ENCODE assay signal across 20 cellular contexts in the genomic region with DNA sequence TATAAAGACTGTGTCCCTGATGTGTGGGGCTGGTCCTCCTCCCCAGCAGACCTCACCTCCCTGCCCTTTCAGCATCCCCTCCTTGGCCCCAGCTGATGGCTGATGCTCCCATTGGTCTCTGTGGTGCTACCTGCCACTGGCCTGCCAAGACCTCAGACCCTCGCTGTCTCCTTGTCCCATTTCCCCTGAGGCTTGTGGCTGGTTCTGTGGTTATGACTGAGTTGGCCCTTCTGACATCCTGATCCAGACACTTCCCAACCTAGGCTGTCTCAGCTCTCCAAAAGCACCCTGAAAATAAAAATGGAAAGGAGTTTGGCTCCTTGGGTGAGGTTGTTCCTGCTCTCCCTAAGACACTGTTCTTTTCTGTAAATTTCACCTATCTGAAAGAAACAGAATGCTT.
DNase-seq lines count a peak whose midpoint lies in the region; TF ChIP-seq lines count a peak whose summit lies in the region.
"Had no signal": no experiment of that assay in that cellular context is flagged by ENCODE, and none has a peak within 500 bp of the region (broad histone marks: within the 10 kb centered on the region; RNA-seq: fewer than 3 reads in every experiment).

No MANE protein-coding gene starts in this region.

- peaks cover 16 to 27% of the 10 kb centered on the region in 2 donors for H3K27me3 Mint-ChIP-seq in CD8-positive, alpha-beta memory T cell
- H3K27me3 Mint-ChIP-seq in activated T-helper 1 cell treated with anti-CD3 and anti-CD28 coated beads, Interleukin-12 subunit alpha, Interleukin-12 subunit beta, Interleukin-2, Interleukin-4 antibody, amounts not matched to agents 30 ng/mL and 10 ng/mL and 1 ng/mL, durations not matched to agents 14 hours and 24 hours and 36 hours (ENCODE audit: insufficient read depth) = peaks cover 4% of the 10 kb centered on the region

- peaks cover 11 to 21% (median 17%) of the 10 kb centered on the region in 3 donors for H3K4me1 Mint-ChIP-seq in CD8-positive, alpha-beta memory T cell
- H3K4me1 Mint-ChIP-seq in activated T-helper 1 cell treated with anti-CD3 and anti-CD28 coated beads, Interleukin-12 subunit alpha, Interleukin-12 subunit beta, Interleukin-2, Interleukin-4 antibody, amounts not matched to agents 30 ng/mL and 10 ng/mL and 1 ng/mL, durations not matched to agents 14 hours and 24 hours and 36 hours (ENCODE audit: low read depth) = peaks cover 29% of the 10 kb centered on the region
- H3K4me1 Mint-ChIP-seq: activated T-helper 17 cell treated with anti-CD3 and anti-CD28 coated beads, Interleukin-2, amount 50 U/mL, for 72 hours had no signal

- CTCF ChIA-PET in CD8-positive, alpha-beta memory T cell (lab: Charles Lee) = no interaction called here

- no peak for TF ChIP-seq EP300 in transverse colon (IDR thresholded peaks at IDR 0.05; ENCODE audit: low read depth)

- peaks cover 0 to 9% (median 0%) of the 10 kb centered on the region in 3 donors for H3K36me3 Mint-ChIP-seq in CD8-positive, alpha-beta memory T cell
- H3K36me3 Mint-ChIP-seq in activated T-helper 1 cell treated with anti-CD3 and anti-CD28 coated beads, Interleukin-12 subunit alpha, Interleukin-12 subunit beta, Interleukin-2, Interleukin-4 antibody, amounts not matched to agents 30 ng/mL and 10 ng/mL and 1 ng/mL, durations not matched to agents 14 hours and 24 hours and 36 hours (ENCODE audit: low read depth) = no peaks in the 10 kb centered on the region
- H3K36me3 Mint-ChIP-seq: activated naive CD8-positive, alpha-beta T cell had no signal

- H3K9ac ChIP-seq in muscle layer of colon (ENCODE audit: low read length) = no peak overlapping the region

- no peak overlapping the region for H3K4me3 Mint-ChIP-seq in CD8-positive, alpha-beta memory T cell
- no peak overlapping the region for H3K4me3 Mint-ChIP-seq in activated T-helper 1 cell treated with anti-CD3 and anti-CD28 coated beads, Interleukin-12 subunit alpha, Interleukin-12 subunit beta, Interleukin-2, Interleukin-4 antibody, amounts not matched to agents 30 ng/mL and 10 ng/mL and 1 ng/mL, durations not matched to agents 14 hours and 24 hours and 36 hours
- H3K4me3 Mint-ChIP-seq: activated CD4-positive, alpha-beta T cell treated with anti-CD3 and anti-CD28 coated beads, Interleukin-2, amount 10 ng/mL, durations not matched to agents 7 days and 5 days; activated naive CD8-positive, alpha-beta T cell; activated T-helper 17 cell treated with anti-CD3 and anti-CD28 coated beads, Interleukin-2, amount 50 U/mL, for 72 hours had no signal

- no peaks in the 10 kb centered on the region for H3K36me3 ChIP-seq in muscle layer of colon (ENCODE audit: insufficient read depth, low read length)
- H3K36me3 ChIP-seq in transverse colon = no peaks in the 10 kb centered on the region
- H3K36me3 ChIP-seq in CD8-positive, alpha-beta memory T cell (ENCODE audit: insufficient read depth, low read length) = no peaks in the 10 kb centered on the region
- H3K36me3 ChIP-seq: breast epithelium, ovary had no signal

- WGBS in transverse colon (ENCODE audit: low coverage in 1 of 2), 2 donors = 46% methylated on average over 1 of the region's 1 CpG; no CpG with 5 or more reads in 1 of the 2 donors

- DNase-seq in GDM1 (lab: John Stamatoyannopoulos, UW) (peak; percentile 53), RPMI7951 (ENCODE audit: low read depth) (peak; percentile 51), transverse colon (no peak), NCI-H446 treated with DMSO at 0.1 percent for 48 hours (lab: John Stamatoyannopoulos, UW) (no peak)
- no peak for DNase-seq in CD8-positive, alpha-beta memory T cell
- DNase-seq in activated T-helper 1 cell treated with anti-CD3 and anti-CD28 coated beads, Interleukin-12 subunit alpha, Interleukin-12 subunit beta, Interleukin-2, Interleukin-4 antibody, amounts not matched to agents 30 ng/mL and 10 ng/mL and 1 ng/mL, durations not matched to agents 14 hours and 24 hours and 36 hours (ENCODE audit: low spot score) = no peak
- DNase-seq: activated CD4-positive, alpha-beta T cell treated with anti-CD3 and anti-CD28 coated beads, Interleukin-2, amount 10 ng/mL, durations not matched to agents 7 days and 5 days; DMS53; glutamatergic neuron; GOT3; NCI-H1436 treated with DMSO at 0.1 percent for 48 hours; NCI-H524 treated with DMSO at 0.1 percent for 48 hours; RPMI8226 had no signal

- H3K9me3 ChIP-seq in muscle layer of colon (ENCODE audit: low read length) (no peaks in the 10 kb centered on the region), transverse colon (no peaks in the 10 kb centered on the region)
- no peaks in the 10 kb centered on the region for H3K9me3 ChIP-seq in CD8-positive, alpha-beta memory T cell (ENCODE audit: low read length)
- H3K9me3 ChIP-seq: ovary had no signal

- no peak overlapping the region for H3K27ac Mint-ChIP-seq in CD8-positive, alpha-beta memory T cell
- H3K27ac Mint-ChIP-seq in activated T-helper 1 cell treated with anti-CD3 and anti-CD28 coated beads, Interleukin-12 subunit alpha, Interleukin-12 subunit beta, Interleukin-2, Interleukin-4 antibody, amounts not matched to agents 30 ng/mL and 10 ng/mL and 1 ng/mL, durations not matched to agents 14 hours and 24 hours and 36 hours = no peak overlapping the region
- H3K27ac Mint-ChIP-seq: activated CD4-positive, alpha-beta T cell treated with anti-CD3 and anti-CD28 coated beads, Interleukin-2, amount 10 ng/mL, durations not matched to agents 7 days and 5 days; activated naive CD8-positive, alpha-beta T cell; activated T-helper 17 cell treated with anti-CD3 and anti-CD28 coated beads, Interleukin-2, amount 50 U/mL, for 72 hours had no signal

- H3K4me1 ChIP-seq in muscle layer of colon (ENCODE audit: insufficient read depth, low read length) = peaks cover 13% of the 10 kb centered on the region
- peaks cover 0 to 4% (median 0%) of the 10 kb centered on the region in 4 donors for H3K4me1 ChIP-seq in transverse colon
- no peaks in the 10 kb centered on the region for H3K4me1 ChIP-seq in CD8-positive, alpha-beta memory T cell (ENCODE audit: insufficient read depth, low read length)
- H3K4me1 ChIP-seq: breast epithelium had no signal

- no peak for TF ChIP-seq CTCF in transverse colon (IDR thresholded peaks at IDR 0.05)

- intact Hi-C loops in transverse colon (cut with DNase I; ENCODE audit: low total_unique reads) = no loop called here
- intact Hi-C loops in activated T-helper 1 cell treated with anti-CD3 and anti-CD28 coated beads, Interleukin-12 subunit alpha, Interleukin-12 subunit beta, Interleukin-2, Interleukin-4 antibody, amounts not matched to agents 30 ng/mL and 10 ng/mL and 1 ng/mL, durations not matched to agents 14 hours and 24 hours and 36 hours (cut with micrococcal nuclease) = no loop called here

- H3K27ac ChIP-seq in muscle layer of colon (ENCODE audit: low read depth, low read length) = peak overlapping the region; percentile 10
- peak overlapping the region; percentile 52 to 64 (median 60) for H3K27ac ChIP-seq in transverse colon
- no peak overlapping the region for H3K27ac ChIP-seq in CD8-positive, alpha-beta memory T cell (ENCODE audit: low read depth, low read length)
- H3K27ac ChIP-seq: SK-N-MC, VCaP had no signal

- TF ChIP-seq POLR2A in transverse colon (IDR thresholded peaks at IDR 0.05) = no peak

- H3K4me3 ChIP-seq in muscle layer of colon (ENCODE audit: low read depth in 1 of 2, low read length in 2 of 2) (no peak overlapping the region), transverse colon (no peak overlapping the region)
- H3K4me3 ChIP-seq in CD8-positive, alpha-beta memory T cell (ENCODE audit: low read length) = no peak overlapping the region
- H3K4me3 ChIP-seq: ovary, SK-N-MC had no signal

- peaks cover 3 to 8% (median 5%) of the 10 kb centered on the region in 5 donors for H3K9me3 Mint-ChIP-seq in CD8-positive, alpha-beta memory T cell
- H3K9me3 Mint-ChIP-seq in activated T-helper 1 cell treated with anti-CD3 and anti-CD28 coated beads, Interleukin-12 subunit alpha, Interleukin-12 subunit beta, Interleukin-2, Interleukin-4 antibody, amounts not matched to agents 30 ng/mL and 10 ng/mL and 1 ng/mL, durations not matched to agents 14 hours and 24 hours and 36 hours = peaks cover 3% of the 10 kb centered on the region

- POLR2A ChIA-PET in CD8-positive, alpha-beta memory T cell (lab: Charles Lee) = no interaction called here

- H3K27me3 ChIP-seq in muscle layer of colon (ENCODE audit: control insufficient read depth in 1 of 2, insufficient read depth in 2 of 2, low read length in 2 of 2) (no peaks in the 10 kb centered on the region), transverse colon (no peaks in the 10 kb centered on the region)
- no peaks in the 10 kb centered on the region for H3K27me3 ChIP-seq in CD8-positive, alpha-beta memory T cell (ENCODE audit: insufficient read depth, low read length, poor library complexity, severe bottlenecking)
- H3K27me3 ChIP-seq: breast epithelium, ovary had no signal

- in situ Hi-C loops in transverse colon (cut with MboI; ENCODE audit: low pct_ligation_motif_present in 1 of 4, low pct_unique_long_range_greater_than_20kb in 1 of 4, low sequenced_read_pairs in 3 of 4) = no loop called here

Comparison
In these comparisons a context has a peak if more than half of its experiments do, and no peak if none do; other contexts are left out.
1. DNase-seq: peak in GDM1 (single experiment) and RPMI7951 (single experiment); none in transverse colon (single experiment), NCI-H446 treated with DMSO at 0.1 percent for 48 hours (single experiment), CD8-positive, alpha-beta memory T cell (0 of 5) and activated T-helper 1 cell treated with anti-CD3 and anti-CD28 coated beads, Interleukin-12 subunit alpha, Interleukin-12 subunit beta, Interleukin-2, Interleukin-4 antibody, amounts not matched to agents 30 ng/mL and 10 ng/mL and 1 ng/mL, durations not matched to agents 14 hours and 24 hours and 36 hours (single experiment).